ENCODE assay signal across 15 cellular contexts in the genomic region with DNA sequence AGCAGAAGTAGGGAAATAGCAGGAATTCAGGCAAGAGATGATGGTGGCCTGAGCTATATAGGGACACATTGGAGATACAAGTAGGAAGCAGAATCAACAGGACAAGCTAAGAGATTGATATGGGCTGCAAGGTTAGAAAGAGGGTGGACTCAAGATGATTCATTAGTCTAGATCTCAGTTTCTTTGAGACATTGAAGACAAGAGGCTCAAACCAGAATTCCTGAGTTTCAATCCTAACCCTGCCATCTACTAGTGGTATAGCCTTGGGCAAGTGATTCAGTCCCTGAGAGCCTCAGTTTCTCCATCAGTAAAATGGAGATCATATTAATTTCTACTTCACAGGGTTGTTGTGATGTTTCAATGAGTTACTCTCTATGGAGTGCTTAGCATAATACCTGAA. TPM values are rescaled to one million over a fixed set of nuclear protein-coding genes. Genes with fewer than 3 reads are reported as not detected.
DNase-seq lines count a peak whose midpoint lies in the region; FAIRE-seq and TF ChIP-seq lines count a peak whose summit lies in the region.
"Had no signal": no experiment of that assay in that cellular context is flagged by ENCODE, and none has a peak within 500 bp of the region (broad histone marks: within the 10 kb centered on the region; RNA-seq: fewer than 3 reads in every experiment).

No MANE protein-coding gene starts in this region.

- H3K9me2 ChIP-seq in PC-9 (ENCODE audit: insufficient read depth) = no peaks in the 10 kb centered on the region

- H3K36me3 ChIP-seq in PC-9 (ENCODE audit: low read depth) (no peaks in the 10 kb centered on the region), esophagus muscularis mucosa (no peaks in the 10 kb centered on the region), smooth muscle cell (ENCODE audit: low read depth) (no peaks in the 10 kb centered on the region)
- H3K36me3 ChIP-seq: BLaER1 had no signal

- no peaks in the 10 kb centered on the region for H3K79me2 ChIP-seq in PC-9 (ENCODE audit: low read depth)
- no peaks in the 10 kb centered on the region for H3K79me2 ChIP-seq in smooth muscle cell (ENCODE audit: low read depth)

- no peaks in the 10 kb centered on the region for H3K9me3 ChIP-seq in PC-9 (ENCODE audit: insufficient read depth, low read depth)
- no peaks in the 10 kb centered on the region for H3K9me3 ChIP-seq in esophagus muscularis mucosa
- no peaks in the 10 kb centered on the region for H3K9me3 ChIP-seq in smooth muscle cell (replicated peaks; ENCODE audit: low read depth)
- H3K9me3 ChIP-seq: BLaER1 had no signal

- CTCF ChIA-PET in PC-9 (lab: Charles Lee) = interaction anchor here (1.1 kb wide), 1 partner anchor 53 kb away, joined by 4 read pairs; a partner anchor contains a TSS

- TF ChIP-seq POLR2A in GM12892 (IDR thresholded peaks at IDR 0.05; ENCODE audit: low read depth, low read length) (no peak), esophagus muscularis mucosa (IDR thresholded peaks at IDR 0.05; ENCODE audit: low read depth) (no peak)

- H3K9ac ChIP-seq in smooth muscle cell (ENCODE audit: low read depth) = no peak overlapping the region
- H3K9ac ChIP-seq: BLaER1 had no signal

- H3K27me3 ChIP-seq in PC-9 (ENCODE audit: insufficient read depth, low read depth) (no peaks in the 10 kb centered on the region), esophagus muscularis mucosa (no peaks in the 10 kb centered on the region), smooth muscle cell (ENCODE audit: low read depth) (no peaks in the 10 kb centered on the region)
- H3K27me3 ChIP-seq: BLaER1 had no signal

- peaks cover 15% of the 10 kb centered on the region; the same call in 1 of the 2 replicates for H3F3A ChIP-seq in PC-9 (ENCODE audit: insufficient read depth, low read depth)
- H3F3A ChIP-seq in smooth muscle cell (ENCODE audit: low read depth) = no peaks in the 10 kb centered on the region

- FAIRE-seq in GM12892 (lab: Jason Lieb, UNC) = peak; percentile 46

- H2AFZ ChIP-seq in PC-9 = no peak overlapping the region
- H2AFZ ChIP-seq in smooth muscle cell (ENCODE audit: low read depth) = no peak overlapping the region
- H2AFZ ChIP-seq: GM23338 had no signal

- no peak overlapping the region for H3K4me3 ChIP-seq in PC-9
- H3K4me3 ChIP-seq in esophagus muscularis mucosa = no peak overlapping the region
- H3K4me3 ChIP-seq in smooth muscle cell = no peak overlapping the region
- H3K4me3 ChIP-seq: BLaER1, GM23338 had no signal

- no TSS peak for BruUV-seq in PC-9 (replicated peaks; lab: Mats Ljungman, UMichigan)

- H4K20me1 ChIP-seq in PC-9 (ENCODE audit: insufficient read depth) = no peaks in the 10 kb centered on the region
- no peaks in the 10 kb centered on the region for H4K20me1 ChIP-seq in smooth muscle cell (ENCODE audit: low read depth)
- H4K20me1 ChIP-seq: BLaER1 had no signal

- TF ChIP-seq CTCF in PC-9 (conservative IDR thresholded peaks at IDR 0.05) (no peak), esophagus muscularis mucosa (IDR thresholded peaks at IDR 0.05) (no peak), smooth muscle cell (IDR thresholded peaks at IDR 0.05; ENCODE audit: borderline replicate concordance, insufficient read depth, poor library complexity, severe bottlenecking) (no peak)

- no peak for DNase-seq in GM12892 (ENCODE audit: insufficient read length)
- DNase-seq in PC-9 = no peak
- no peak for DNase-seq in esophagus muscularis mucosa (ENCODE audit: extremely low spot score)
- DNase-seq in smooth muscle cell (lab: John Stamatoyannopoulos, UW; ENCODE audit: unreplicated experiment) = no peak
- no peak for DNase-seq in NCI-H446 treated with DMSO at 0.1 percent for 48 hours (lab: John Stamatoyannopoulos, UW)
- no peak for DNase-seq in stimulated activated CD4-positive, alpha-beta T cell treated with anti-CD3 and anti-CD28 coated beads, Interleukin-4, amount 100 ng/mL, for 24 hours
- DNase-seq in DMS 273 (lab: John Stamatoyannopoulos, UW; ENCODE audit: unreplicated experiment) = no peak
- DNase-seq: KBM-7, NCI-H1092 treated with DMSO at 0.1 percent for 48 hours, NCI-H1694, NCI-H446, NCI-H748 treated with DMSO at 0.1 percent for 48 hours, SIG-M5 had no signal

- H3K27ac ChIP-seq in PC-9 (peak overlapping the region; percentile 63), esophagus muscularis mucosa (replicated peaks in 1 of 4) (peak overlapping the region in 3 of 4 donors; percentile 33 to 71 (median 69)), smooth muscle cell (ENCODE audit: low read depth) (peak overlapping the region; percentile 86)
- H3K27ac ChIP-seq: BLaER1 had no signal

- H3K4me2 ChIP-seq in PC-9 (0 out of 2 replicates have a peak overlapping the region, but pooled peaks have one; percentile 33), smooth muscle cell (no peak overlapping the region)
- H3K4me2 ChIP-seq: BLaER1, GM23338 had no signal

- POLR2A ChIA-PET in PC-9 (lab: Charles Lee; ENCODE audit: unreplicated experiment) = no interaction called here

- H3K4me1 ChIP-seq in PC-9 (replicated peaks; ENCODE audit: insufficient read depth) (peaks cover 29% of the 10 kb centered on the region), esophagus muscularis mucosa (peaks cover 5 to 12% (median 12%) of the 10 kb centered on the region in 4 donors), smooth muscle cell (ENCODE audit: low read depth) (no peaks in the 10 kb centered on the region)
- H3K4me1 ChIP-seq: BLaER1 had no signal

- no peak for TF ChIP-seq EP300 in esophagus muscularis mucosa (IDR thresholded peaks at IDR 0.05)

- intact Hi-C loops in PC-9 (cut with micrococcal nuclease; ENCODE audit: unreplicated experiment) (no loop called here), esophagus muscularis mucosa (cut with DNase I) (loop anchor here (5.0 kb wide), 1 partner anchor 92 kb away; no protein-coding TSS in a partner anchor)

RNA-seq across cellular contexts. Expression of a gene that starts 53.1 kb away (rescaled TPM):
- 1.2 TPM for polyA plus RNA-seq in GM12892 (2012; ENCODE audit: missing spikeins)
- total RNA-seq in PC-9 (2021) = 22.9 and 23.3 TPM in 2 replicates
- 10 to 100 TPM; 21.9 to 57.0 (median 37.5) TPM for total RNA-seq in esophagus muscularis mucosa
- total RNA-seq in smooth muscle cell = 44.2 and 67.5 TPM in 2 replicates
- polyA plus RNA-seq in smooth muscle cell = 14.1 and 33.2 TPM in 2 replicates
